16 cellular contexts compared by ENCODE assay signal in genomic region chr5:74798977-74799911, GRCh38. TPM values are rescaled to one million over a fixed set of nuclear protein-coding genes. Genes with fewer than 3 reads are reported as not detected.
A peak's percentile ranks its signal among the peaks of the same experiment; 100 is the strongest.
DNase-seq lines count a peak whose midpoint lies in the region; ATAC-seq, FAIRE-seq and TF ChIP-seq lines count a peak whose summit lies in the region.
"Had no signal": no experiment of that assay in that cellular context is flagged by ENCODE, and none has a peak within 500 bp of the region (broad histone marks: within the 10 kb centered on the region; RNA-seq: fewer than 3 reads in every experiment).

No MANE protein-coding gene starts in this region.

- no peak for ATAC-seq in HG03457 (IDR thresholded peaks at IDR 0.05; ENCODE audit: unreplicated experiment)
- ATAC-seq in activated T-cell treated with anti-CD3 and anti-CD28 coated beads, Interleukin-2, amount 50 U/mL, for 4 hours = no peak
- ATAC-seq: activated naive CD4-positive, alpha-beta T cell treated with anti-CD3 and anti-CD28 coated beads, Interleukin-2, amount 50 U/mL, for 72 hours; upper lobe of right lung had no signal

- H3K4me1 ChIP-seq in breast epithelium = no peaks in the 10 kb centered on the region
- H3K4me1 ChIP-seq: upper lobe of right lung had no signal

- H3K27me3 ChIP-seq in breast epithelium = no peaks in the 10 kb centered on the region

- DNase-seq in GM12891 (ENCODE audit: insufficient read length, low spot score) = no peak
- DNase-seq in amygdala (lab: John Stamatoyannopoulos, UW) = peak in 45 of 56 donors; percentile 2 to 75 (median 37)
- DNase-seq in head of caudate nucleus = peak; percentile 28 to 86 (median 63)
- DNase-seq in pons (ENCODE audit: low spot score) = peak; percentile 82
- no peak for DNase-seq in RPMI8226
- no peak for DNase-seq in breast epithelium (ENCODE audit: low spot score in 2 of 2)
- DNase-seq in activated T-cell treated with anti-CD3 and anti-CD28 coated beads, Interleukin-2, amount 50 U/mL, for 4 hours = no peak
- DNase-seq: activated B cell treated with CpG ODN at 0.5 μM for 24 hours; activated CD8-positive, alpha-beta memory T cell treated with anti-CD3 and anti-CD28 coated beads, Interleukin-2, amount 50 U/mL, for 4 hours; AML-193; MV-4-11; stimulated activated CD4-positive, alpha-beta T cell treated with anti-CD3 and anti-CD28 coated beads, Interleukin-4, amount 100 ng/mL, for 1 hour; upper lobe of right lung had no signal

- no peak for TF ChIP-seq POLR2A in GM12891 (IDR thresholded peaks at IDR 0.05; ENCODE audit: low read depth, low read length)
- TF ChIP-seq POLR2A in breast epithelium (IDR thresholded peaks at IDR 0.05) = no peak

- no peaks in the 10 kb centered on the region for H3K9me3 ChIP-seq in breast epithelium
- H3K9me3 ChIP-seq: upper lobe of right lung had no signal

- H3K36me3 Mint-ChIP-seq in activated T-cell treated with anti-CD3 and anti-CD28 coated beads, Interleukin-2, amount 50 U/mL, for 4 hours (ENCODE audit: insufficient read depth) = peaks cover 28% of the 10 kb centered on the region

- no peak overlapping the region for H3K4me3 ChIP-seq in breast epithelium
- H3K4me3 ChIP-seq: coronary artery, upper lobe of right lung had no signal

- no peak overlapping the region for H3K4me3 Mint-ChIP-seq in activated T-cell treated with anti-CD3 and anti-CD28 coated beads, Interleukin-2, amount 50 U/mL, for 4 hours
- H3K4me3 Mint-ChIP-seq: activated B cell treated with CpG ODN at 0.5 μM for 24 hours had no signal

- TF ChIP-seq CTCF in breast epithelium (IDR thresholded peaks at IDR 0.05) = no peak

- H3K36me3 ChIP-seq in breast epithelium = no peaks in the 10 kb centered on the region
- H3K36me3 ChIP-seq: upper lobe of right lung had no signal

- no peaks in the 10 kb centered on the region for H3K4me1 Mint-ChIP-seq in activated T-cell treated with anti-CD3 and anti-CD28 coated beads, Interleukin-2, amount 50 U/mL, for 4 hours (ENCODE audit: low read depth)
- H3K4me1 Mint-ChIP-seq: activated B cell treated with CpG ODN at 0.5 μM for 24 hours had no signal

- intact Hi-C loops in head of caudate nucleus (cut with DNase I) = no loop called here
- intact Hi-C loops in breast epithelium (cut with DNase I; ENCODE audit: low total_unique reads) = no loop called here

- peak; percentile 51 for FAIRE-seq in GM12891 (lab: Jason Lieb, UNC)

- no peak overlapping the region for H3K27ac ChIP-seq in breast epithelium
- H3K27ac ChIP-seq: coronary artery, upper lobe of right lung had no signal

- H3K27me3 Mint-ChIP-seq in activated T-cell treated with anti-CD3 and anti-CD28 coated beads, Interleukin-2, amount 50 U/mL, for 4 hours (ENCODE audit: low read depth) = no peaks in the 10 kb centered on the region

- H3K9me3 Mint-ChIP-seq in activated T-cell treated with anti-CD3 and anti-CD28 coated beads, Interleukin-2, amount 50 U/mL, for 4 hours = no peaks in the 10 kb centered on the region
- H3K9me3 Mint-ChIP-seq: activated B cell treated with CpG ODN at 0.5 μM for 24 hours; activated naive CD4-positive, alpha-beta T cell treated with anti-CD3 and anti-CD28 coated beads, Interleukin-2, amount 50 U/mL, for 72 hours had no signal

TF ChIP-seq in GM12891, 5 proteins besides CTCF, POLR2A, EP300 and RAD21:
- TF ChIP-seq POLR2AphosphoS5 (IDR thresholded peaks at IDR 0.05; ENCODE audit: low read depth, low read length) = no peak

RNA-seq across cellular contexts. Expression of gene NSA2, which starts 32.2 kb away (rescaled TPM):
- 120 TPM for polyA plus RNA-seq in GM12891 (2012; ENCODE audit: low read depth, missing spikeins)
- total RNA-seq in breast epithelium = 100 to 1,000 TPM; 129 to 150 (median 134) TPM
- total RNA-seq in activated T-cell treated with anti-CD3 and anti-CD28 coated beads, Interleukin-2, amount 50 U/mL, for 4 hours = 100 to 1,000 TPM; 171 to 179 (median 177) TPM

RNA-seq across cellular contexts. Expression of gene GFM2, which starts 32.3 kb away (rescaled TPM):
- polyA plus RNA-seq in GM12891 (2012; ENCODE audit: low read depth, missing spikeins) = 19.5 TPM
- total RNA-seq in breast epithelium = 10 to 100 TPM; 21.0 to 30.3 (median 24.3) TPM
- 10 to 100 TPM; 24.3 to 28.2 (median 26.2) TPM for total RNA-seq in activated T-cell treated with anti-CD3 and anti-CD28 coated beads, Interleukin-2, amount 50 U/mL, for 4 hours

Comparison
In these comparisons a context has a peak if more than half of its experiments do, and no peak if none do; other contexts are left out.
1. DNase-seq: peak in amygdala (45 of 56), head of caudate nucleus (42 of 42) and pons (single experiment); none in GM12891 (single experiment), RPMI8226 (single experiment), breast epithelium (0 of 2) and activated T-cell treated with anti-CD3 and anti-CD28 coated beads, Interleukin-2, amount 50 U/mL, for 4 hours (single experiment).